ENCODE assay signal across 16 cellular contexts in the genomic region with DNA sequence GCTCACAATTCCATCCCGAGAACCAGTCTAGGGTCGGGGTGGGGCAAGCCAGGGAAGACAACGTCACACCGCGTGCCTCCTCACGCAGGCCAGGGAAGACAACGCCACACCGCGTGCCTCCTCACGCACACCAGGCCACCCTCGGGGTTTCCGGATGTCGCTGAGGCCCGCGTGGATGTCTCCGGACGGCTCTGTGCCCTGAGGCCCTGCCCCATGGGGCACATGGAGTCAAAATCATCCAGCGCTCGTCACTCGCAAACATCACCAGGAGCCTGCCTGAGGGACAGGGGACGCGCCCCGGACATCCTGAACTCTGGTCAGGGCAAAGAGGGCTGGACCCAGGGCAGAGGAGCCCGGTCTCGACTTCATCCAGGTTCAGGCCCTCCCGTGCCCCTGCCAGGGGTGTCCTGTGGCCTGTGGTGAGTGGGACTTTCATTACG. TPM values are rescaled to one million over a fixed set of nuclear protein-coding genes. Genes with fewer than 3 reads are reported as not detected.
A peak's percentile ranks its signal among the peaks of the same experiment; 100 is the strongest.
DNase-seq lines count a peak whose midpoint lies in the region; ATAC-seq and TF ChIP-seq lines count a peak whose summit lies in the region.
"Had no signal": no experiment of that assay in that cellular context is flagged by ENCODE, and none has a peak within 500 bp of the region (broad histone marks: within the 10 kb centered on the region; RNA-seq: fewer than 3 reads in every experiment).

No MANE protein-coding gene starts in this region.

- peaks cover 27% of the 10 kb centered on the region for H3K36me3 Mint-ChIP-seq in activated naive CD4-positive, alpha-beta T cell treated with anti-CD3 and anti-CD28 coated beads for 36 hours (ENCODE audit: low read depth)
- H3K36me3 Mint-ChIP-seq in activated CD8-positive, alpha-beta T cell treated with anti-CD3 and anti-CD28 coated beads, Interleukin-2, amount 10 ng/mL, durations not matched to agents 7 days and 5 days (ENCODE audit: low read depth), result peaks cover 58% of the 10 kb centered on the region

- DNase-seq in activated naive CD4-positive, alpha-beta T cell treated with anti-CD3 and anti-CD28 coated beads for 36 hours, result no peak
- DNase-seq in activated naive CD4-positive, alpha-beta T cell (lab: John Stamatoyannopoulos, UW), result no peak
- no peak for DNase-seq in activated CD8-positive, alpha-beta T cell treated with anti-CD3 and anti-CD28 coated beads, Interleukin-2, amount 10 ng/mL, durations not matched to agents 7 days and 5 days
- DNase-seq in left ventricle myocardium superior, result peak; percentile 36
- no peak for DNase-seq in stomach
- no peak for DNase-seq in head of caudate nucleus
- no peak for DNase-seq in NCI-H146 treated with DMSO at 0.1 percent for 48 hours (lab: John Stamatoyannopoulos, UW; ENCODE audit: unreplicated experiment)
- DNase-seq: DND-41, kidney glomerular epithelial cell, NCI-H1092 treated with DMSO at 0.1 percent for 48 hours, NCI-H446, PC-3 had no signal

- H3K27me3 ChIP-seq in stomach, result no peaks in the 10 kb centered on the region
- H3K27me3 ChIP-seq: neural progenitor cell had no signal

- H3K27ac ChIP-seq in stomach, result peak overlapping the region in 4 of 5 donors; percentile 44 to 91 (median 90)
- H3K27ac ChIP-seq: neural progenitor cell had no signal

- peak overlapping the region; percentile 97 for H3K4me3 Mint-ChIP-seq in activated naive CD4-positive, alpha-beta T cell treated with anti-CD3 and anti-CD28 coated beads for 36 hours
- H3K4me3 Mint-ChIP-seq in activated CD8-positive, alpha-beta T cell treated with anti-CD3 and anti-CD28 coated beads, Interleukin-2, amount 10 ng/mL, durations not matched to agents 7 days and 5 days, result peak overlapping the region; percentile 90
- H3K4me3 Mint-ChIP-seq: neural progenitor cell had no signal

- peak overlapping the region; percentile 95 for H3K27ac Mint-ChIP-seq in activated naive CD4-positive, alpha-beta T cell treated with anti-CD3 and anti-CD28 coated beads for 36 hours
- peak overlapping the region; percentile 76 for H3K27ac Mint-ChIP-seq in activated CD8-positive, alpha-beta T cell treated with anti-CD3 and anti-CD28 coated beads, Interleukin-2, amount 10 ng/mL, durations not matched to agents 7 days and 5 days
- H3K27ac Mint-ChIP-seq: neural progenitor cell had no signal

- ATAC-seq in activated CD8-positive, alpha-beta T cell treated with anti-CD3 and anti-CD28 coated beads, Interleukin-2, amount 10 ng/mL, durations not matched to agents 7 days and 5 days, result no peak
- ATAC-seq in left ventricle myocardium superior (no peak), GM18868 (IDR thresholded peaks at IDR 0.05; ENCODE audit: unreplicated experiment) (no peak)
- ATAC-seq: PC-3 had no signal

- peak overlapping the region in 3 of 4 donors; percentile 52 to 55 (median 55) for H3K4me3 ChIP-seq in stomach
- H3K4me3 ChIP-seq: neural progenitor cell had no signal

- no peak for TF ChIP-seq EP300 in stomach (IDR thresholded peaks at IDR 0.05)

- POLR2A ChIA-PET in activated CD8-positive, alpha-beta T cell treated with anti-CD3 and anti-CD28 coated beads, Interleukin-2, amount 10 ng/mL, durations not matched to agents 7 days and 5 days (lab: Charles Lee), result no interaction called here

- TF ChIP-seq POLR2A in stomach (IDR thresholded peaks at IDR 0.05), result no peak

- H3K27me3 Mint-ChIP-seq in activated naive CD4-positive, alpha-beta T cell treated with anti-CD3 and anti-CD28 coated beads for 36 hours (ENCODE audit: low read depth), result no peaks in the 10 kb centered on the region
- H3K27me3 Mint-ChIP-seq in activated CD8-positive, alpha-beta T cell treated with anti-CD3 and anti-CD28 coated beads, Interleukin-2, amount 10 ng/mL, durations not matched to agents 7 days and 5 days (ENCODE audit: low read depth), result no peaks in the 10 kb centered on the region

- no peaks in the 10 kb centered on the region for H3K9me3 ChIP-seq in stomach

- H3K4me1 ChIP-seq in stomach, result peaks cover 12 to 69% (median 51%) of the 10 kb centered on the region in 4 donors
- H3K4me1 ChIP-seq: neural progenitor cell had no signal

- peaks cover 26 to 76% (median 59%) of the 10 kb centered on the region in 4 donors for H3K36me3 ChIP-seq in stomach
- H3K36me3 ChIP-seq: neural progenitor cell had no signal

- no peak for TF ChIP-seq CTCF in stomach (IDR thresholded peaks at IDR 0.05)

- peaks cover 52% of the 10 kb centered on the region for H3K4me1 Mint-ChIP-seq in activated naive CD4-positive, alpha-beta T cell treated with anti-CD3 and anti-CD28 coated beads for 36 hours (ENCODE audit: low read depth)
- peaks cover 63% of the 10 kb centered on the region for H3K4me1 Mint-ChIP-seq in activated CD8-positive, alpha-beta T cell treated with anti-CD3 and anti-CD28 coated beads, Interleukin-2, amount 10 ng/mL, durations not matched to agents 7 days and 5 days (ENCODE audit: low read depth)

- 82 to 93% (median 87%) methylated on average over 19 to 27 of the region's 27 CpGs for WGBS in stomach, 5 donors

- no peaks in the 10 kb centered on the region for H3K9me3 Mint-ChIP-seq in activated naive CD4-positive, alpha-beta T cell treated with anti-CD3 and anti-CD28 coated beads for 36 hours
- H3K9me3 Mint-ChIP-seq in activated CD8-positive, alpha-beta T cell treated with anti-CD3 and anti-CD28 coated beads, Interleukin-2, amount 10 ng/mL, durations not matched to agents 7 days and 5 days (ENCODE audit: insufficient read depth), result no peaks in the 10 kb centered on the region
- H3K9me3 Mint-ChIP-seq: neural progenitor cell had no signal

- CTCF ChIA-PET in activated naive CD4-positive, alpha-beta T cell treated with anti-CD3 and anti-CD28 coated beads for 36 hours (lab: Charles Lee), result interaction anchor here (0.9 to 1.1 kb wide), 2 partner anchors 10 to 169 kb away, joined by 3 read pairs; a partner anchor contains a TSS
- CTCF ChIA-PET in activated CD8-positive, alpha-beta T cell treated with anti-CD3 and anti-CD28 coated beads, Interleukin-2, amount 10 ng/mL, durations not matched to agents 7 days and 5 days (lab: Charles Lee), result no interaction called here

- intact Hi-C loops in activated naive CD4-positive, alpha-beta T cell treated with anti-CD3 and anti-CD28 coated beads for 36 hours (cut with micrococcal nuclease), result no loop called here
- intact Hi-C loops in left ventricle myocardium superior (cut with micrococcal nuclease) (no loop called here), stomach (cut with DNase I; ENCODE audit: low total_unique reads) (no loop called here), head of caudate nucleus (cut with DNase I) (no loop called here)

RNA-seq across cellular contexts. Expression of a gene that starts 3.7 kb away (rescaled TPM):
- 1 to 10 TPM; 7.7 to 8.2 TPM for total RNA-seq in activated naive CD4-positive, alpha-beta T cell treated with anti-CD3 and anti-CD28 coated beads for 36 hours
- 10 to 100 TPM; 35.1 to 35.6 TPM for total RNA-seq in activated CD8-positive, alpha-beta T cell treated with anti-CD3 and anti-CD28 coated beads, Interleukin-2, amount 10 ng/mL, durations not matched to agents 7 days and 5 days
- 28.8 TPM for total RNA-seq in left ventricle myocardium superior
- total RNA-seq in stomach, result 10 to 100 TPM in 3 of 5 donors, 1 to 10 TPM in 2; 2.7 to 45.8 (median 15.2) TPM
- 10 to 100 TPM; 10.2 to 20.5 (median 19.9) TPM for polyA plus RNA-seq in stomach
- total RNA-seq: astrocyte, PC-3 had no signal

RNA-seq across cellular contexts. Expression of a gene that starts 44.0 kb away (rescaled TPM):
- total RNA-seq in activated naive CD4-positive, alpha-beta T cell treated with anti-CD3 and anti-CD28 coated beads for 36 hours, result 10 to 100 TPM; 68.1 to 76.1 TPM
- total RNA-seq in activated CD8-positive, alpha-beta T cell treated with anti-CD3 and anti-CD28 coated beads, Interleukin-2, amount 10 ng/mL, durations not matched to agents 7 days and 5 days, result 10 to 100 TPM; 70.1 to 73.3 TPM
- 21.6 TPM for total RNA-seq in left ventricle myocardium superior
- total RNA-seq in stomach, result 100 to 1,000 TPM in 2 of 5 donors, 10 to 100 TPM in 3; 23.5 to 107 (median 29.8) TPM
- 10 to 100 TPM; 12.4 to 53.6 (median 34.4) TPM for polyA plus RNA-seq in stomach

RNA-seq across cellular contexts. Expression of a gene that starts 48.4 kb away (rescaled TPM):
- not detected for total RNA-seq in activated naive CD4-positive, alpha-beta T cell treated with anti-CD3 and anti-CD28 coated beads for 36 hours
- total RNA-seq in activated CD8-positive, alpha-beta T cell treated with anti-CD3 and anti-CD28 coated beads, Interleukin-2, amount 10 ng/mL, durations not matched to agents 7 days and 5 days, result not detected
- total RNA-seq in left ventricle myocardium superior, result not detected
- not detected for total RNA-seq in stomach
- not detected for polyA plus RNA-seq in stomach
- total RNA-seq: astrocyte had no signal
- polyA plus RNA-seq: AG04450 had no signal
